Comparison of ENCODE assay signal across 8 cellular contexts in genomic region chr6:20688710-20689500, GRCh38.
DNase-seq lines count a peak whose midpoint lies in the region; ATAC-seq and TF ChIP-seq lines count a peak whose summit lies in the region.

No MANE protein-coding gene starts in this region.

- no peak for TF ChIP-seq CTCF in chondrocyte (IDR thresholded peaks at IDR 0.05)
- TF ChIP-seq CTCF in body of pancreas (IDR thresholded peaks at IDR 0.05): no peak
- TF ChIP-seq CTCF in transverse colon (IDR thresholded peaks at IDR 0.05): no peak

- 68 to 76% methylated on average over 4 of the region's 4 CpGs for WGBS in body of pancreas, 2 donors
- 70 to 76% methylated on average over 3 to 4 of the region's 4 CpGs for WGBS in transverse colon (ENCODE audit: low coverage in 1 of 2), 2 donors

- H3K9me3 Mint-ChIP-seq in chondrocyte (ENCODE audit: low read depth): peaks cover 13% of the 10 kb centered on the region

- H3K4me1 Mint-ChIP-seq in chondrocyte (ENCODE audit: low read depth): peaks cover 19% of the 10 kb centered on the region

- H3K4me3 Mint-ChIP-seq in chondrocyte (ENCODE audit: unreplicated experiment): no peak overlapping the region

- H3K27ac Mint-ChIP-seq in chondrocyte (ENCODE audit: unreplicated experiment): peak overlapping the region; percentile 11

- H3K36me3 ChIP-seq in body of pancreas (replicated peaks in 1 of 2; ENCODE audit: insufficient read depth in 1 of 2, low read depth in 2 of 2) (no peaks in the 10 kb centered on the region), transverse colon (no peaks in the 10 kb centered on the region)

- in situ Hi-C loops in transverse colon (cut with MboI; ENCODE audit: low pct_ligation_motif_present in 1 of 4, low pct_unique_long_range_greater_than_20kb in 1 of 4, low sequenced_read_pairs in 3 of 4): no loop called here

- H3K27me3 ChIP-seq in body of pancreas (no peaks in the 10 kb centered on the region), transverse colon (no peaks in the 10 kb centered on the region)

- H3K9me3 ChIP-seq in body of pancreas: no peaks in the 10 kb centered on the region
- no peaks in the 10 kb centered on the region for H3K9me3 ChIP-seq in transverse colon

- H3K27ac ChIP-seq in body of pancreas (no peak overlapping the region), transverse colon (no peak overlapping the region)

- no peaks in the 10 kb centered on the region for H3K36me3 Mint-ChIP-seq in chondrocyte (ENCODE audit: low read depth)

- H3K27me3 Mint-ChIP-seq in chondrocyte (ENCODE audit: low read depth): no peaks in the 10 kb centered on the region

- DNase-seq in NCI-H146 (lab: John Stamatoyannopoulos, UW) (peak; percentile 36), chondrocyte (ENCODE audit: low spot score) (no peak), NCI-H2196 (lab: John Stamatoyannopoulos, UW; ENCODE audit: unreplicated experiment) (no peak), body of pancreas (no peak), transverse colon (no peak)
- no peak for DNase-seq in stimulated activated CD4-positive, alpha-beta T cell treated with anti-CD3 and anti-CD28 coated beads, Interleukin-4, amount 100 ng/mL, for 1 hour

- TF ChIP-seq POLR2A in body of pancreas (IDR thresholded peaks at IDR 0.05) (no peak), transverse colon (IDR thresholded peaks at IDR 0.05) (no peak)

- peak; percentile 99 for ATAC-seq in GM18867 (IDR thresholded peaks at IDR 0.05; ENCODE audit: unreplicated experiment)
- peak; percentile 89 for ATAC-seq in HG02571 (IDR thresholded peaks at IDR 0.05; ENCODE audit: unreplicated experiment)
- ATAC-seq in body of pancreas: no peak

- no peak overlapping the region for H3K4me3 ChIP-seq in body of pancreas
- no peak overlapping the region for H3K4me3 ChIP-seq in transverse colon

- no peak for TF ChIP-seq EP300 in transverse colon (IDR thresholded peaks at IDR 0.05; ENCODE audit: low read depth)

- intact Hi-C loops in body of pancreas (cut with DNase I) (no loop called here), transverse colon (cut with DNase I; ENCODE audit: low total_unique reads) (no loop called here)

- H3K4me1 ChIP-seq in body of pancreas: peaks cover 16% of the 10 kb centered on the region
- H3K4me1 ChIP-seq in transverse colon: no peaks in the 10 kb centered on the region
